In the genomic region with DNA sequence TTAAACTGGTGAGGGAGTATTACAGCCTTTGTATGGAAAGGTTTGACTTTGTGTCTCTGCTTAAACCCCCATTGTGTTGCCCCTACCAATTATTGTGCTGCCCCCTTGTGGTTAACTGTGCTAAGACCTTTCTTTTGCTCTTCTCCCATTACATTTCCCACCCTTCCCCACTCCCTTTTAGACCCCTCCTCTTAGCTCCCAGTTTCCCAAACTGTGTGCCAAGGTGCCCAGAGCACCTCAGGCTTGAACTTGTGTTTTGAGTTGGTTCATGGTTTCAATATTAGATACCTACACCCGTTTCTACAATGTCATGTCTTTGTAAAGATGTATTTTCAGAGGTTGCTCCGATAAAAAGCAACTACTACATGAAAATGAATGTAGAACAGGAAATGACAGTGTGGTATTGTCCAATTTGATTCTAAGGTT, we compare ENCODE assay signal across 8 cellular contexts. TPM values are rescaled to one million over a fixed set of nuclear protein-coding genes. Genes with fewer than 3 reads are reported as not detected.
DNase-seq lines count a peak whose midpoint lies in the region; ATAC-seq, FAIRE-seq and TF ChIP-seq lines count a peak whose summit lies in the region.

No MANE protein-coding gene starts in this region.

- H3K4me1 ChIP-seq in heart left ventricle, result peaks cover 0 to 65% (median 27%) of the 10 kb centered on the region in 12 donors
- peaks cover 54% of the 10 kb centered on the region for H3K4me1 ChIP-seq in lower lobe of right lung

- no peak for ATAC-seq in heart left ventricle
- no peak for ATAC-seq in left ventricle myocardium superior
- ATAC-seq in lower lobe of right lung, result no peak
- ATAC-seq in GM18868 (IDR thresholded peaks at IDR 0.05; ENCODE audit: unreplicated experiment), result no peak

- H3K27ac ChIP-seq in heart left ventricle, result peak overlapping the region in 1 of 12 donors; percentile 29
- no peak overlapping the region for H3K27ac ChIP-seq in lower lobe of right lung

- intact Hi-C loops in heart left ventricle (cut with DNase I), result loop anchor here (1.0 to 10.0 kb wide), 17 partner anchors 51 to 617 kb away; partner anchors contain the start of genes RCL1 (in 7 of the 10), CDC37L1 (in 1 of the 10), PLGRKT (in 1 of the 10) and PLPP6 (in 1 of the 10)
- intact Hi-C loops in left ventricle myocardium superior (cut with micrococcal nuclease), result loop anchor here (5.0 kb wide), 1 partner anchor 226 kb away; no protein-coding TSS in a partner anchor
- intact Hi-C loops in lower lobe of right lung (cut with DNase I), result loop anchor here (5.0 kb wide), 1 partner anchor 226 kb away; no protein-coding TSS in a partner anchor

- H3K27me3 ChIP-seq in heart left ventricle (no peaks in the 10 kb centered on the region), bronchial epithelial cell (ENCODE audit: control insufficient read depth, insufficient read depth, low read length) (no peaks in the 10 kb centered on the region), lower lobe of right lung (ENCODE audit: low read depth) (no peaks in the 10 kb centered on the region)

- peaks cover 0 to 8% (median 0%) of the 10 kb centered on the region in 12 donors for H3K9me3 ChIP-seq in heart left ventricle
- peaks cover 6% of the 10 kb centered on the region for H3K9me3 ChIP-seq in lower lobe of right lung

- H3K4me3 ChIP-seq in heart left ventricle, result peak overlapping the region in 4 of 12 donors; percentile 1 to 92 (median 46)
- no peak overlapping the region for H3K4me3 ChIP-seq in bronchial epithelial cell (ENCODE audit: low read depth, low read length)
- peak overlapping the region; percentile 91 for H3K4me3 ChIP-seq in lower lobe of right lung

- DNase-seq in heart left ventricle (peak in 4 of 5 donors; percentile 29 to 49 (median 39)), left ventricle myocardium superior (no peak), NCI-H1694 treated with DMSO at 0.1 percent for 48 hours (lab: John Stamatoyannopoulos, UW) (peak; percentile 73), T1000 (lab: John Stamatoyannopoulos, UW) (peak; percentile 14), bronchial epithelial cell (ENCODE audit: low read depth) (peak; percentile 62), lower lobe of right lung (no peak)
- peak; percentile 26 for DNase-seq in stimulated activated naive CD4-positive, alpha-beta T cell treated with Interleukin-2 at 50 U/mL for 16 hours (lab: John Stamatoyannopoulos, UW)

- WGBS in heart left ventricle, 4 donors, result 20 to 47% (median 45%) methylated on average over 2 of the region's 2 CpGs

- H3K36me3 ChIP-seq in heart left ventricle, result peaks cover 0 to 38% (median 12%) of the 10 kb centered on the region in 9 donors
- H3K36me3 ChIP-seq in bronchial epithelial cell (ENCODE audit: control insufficient read depth, insufficient read depth, low read length), result peaks cover 3% of the 10 kb centered on the region
- peaks cover 8% of the 10 kb centered on the region for H3K36me3 ChIP-seq in lower lobe of right lung

- TF ChIP-seq POLR2A in heart left ventricle (IDR thresholded peaks at IDR 0.05), result no peak

- FAIRE-seq in bronchial epithelial cell (lab: Jason Lieb, UNC), result no peak

- TF ChIP-seq CTCF in heart left ventricle (IDR thresholded peaks at IDR 0.05), result peak; percentile 53 to 81 (median 72)
- TF ChIP-seq CTCF in bronchial epithelial cell (IDR thresholded peaks at IDR 0.05; ENCODE audit: insufficient read depth, low read length, severe bottlenecking), result peak; percentile 71
- TF ChIP-seq CTCF in lower lobe of right lung (IDR thresholded peaks at IDR 0.05), result peak; percentile 72

RNA-seq across cellular contexts. Expression of gene JAK2, which starts 2.9 kb away (rescaled TPM):
- total RNA-seq in heart left ventricle, result 10 to 100 TPM; 17.0 to 62.9 (median 33.3) TPM
- polyA plus RNA-seq in heart left ventricle, result 1 to 10 TPM; 4.3 to 6.2 TPM
- total RNA-seq in left ventricle myocardium superior, result 21.5 TPM
- 9.0 and 15.5 TPM in 2 replicates for total RNA-seq in bronchial epithelial cell
- total RNA-seq in lower lobe of right lung, result 32.8 TPM

Comparison
In these comparisons a context has a peak if more than half of its experiments do, and no peak if none do; other contexts are left out.
1. DNase-seq: peak in heart left ventricle (4 of 5), NCI-H1694 treated with DMSO at 0.1 percent for 48 hours (single experiment), T1000 (single experiment), bronchial epithelial cell (single experiment) and stimulated activated naive CD4-positive, alpha-beta T cell treated with Interleukin-2 at 50 U/mL for 16 hours (single experiment); none in left ventricle myocardium superior (single experiment) and lower lobe of right lung (single experiment).
2. Peak in every context shown above with its lines, with median percentiles within 50 percentile points of each other: CTCF ChIP-seq.